In genomic region chr10:36803229-36803628, GRCh38 we compare ENCODE assay signal across 17 cellular contexts.
A peak's percentile ranks its signal among the peaks of the same experiment; 100 is the strongest.
DNase-seq lines count a peak whose midpoint lies in the region; ATAC-seq, FAIRE-seq and TF ChIP-seq lines count a peak whose summit lies in the region.
"Had no signal": no experiment of that assay in that cellular context is flagged by ENCODE, and none has a peak within 500 bp of the region (broad histone marks: within the 10 kb centered on the region; RNA-seq: fewer than 3 reads in every experiment).

No MANE protein-coding gene starts in this region.

- peak overlapping the region; percentile 84 for H2BK12ac ChIP-seq in trophoblast cell (ENCODE audit: low read length)

- H3K4me3 ChIP-seq in kidney (ENCODE audit: low read length in 2 of 2), result peak overlapping the region; percentile 37 to 51
- no peak overlapping the region for H3K4me3 ChIP-seq in trophoblast cell (ENCODE audit: low read depth, low read length)
- no peak overlapping the region for H3K4me3 ChIP-seq in upper lobe of right lung
- H3K4me3 ChIP-seq: BLaER1, MG63 had no signal

- H2AK5ac ChIP-seq in trophoblast cell (ENCODE audit: low read length), result no peak overlapping the region

- peaks cover 2% of the 10 kb centered on the region for H3K79me2 ChIP-seq in trophoblast cell (ENCODE audit: control insufficient read depth, insufficient read depth, low read length, poor library complexity)

- DNase-seq in kidney (no peak), trophoblast cell (no peak), upper lobe of right lung (no peak), UCSD-AML1 (lab: John Stamatoyannopoulos, UW; ENCODE audit: unreplicated experiment) (no peak)
- DNase-seq in NK-92 treated with Interleukin-12 subunit alpha and Interleukin-12 subunit beta, amount 100 ng/mL, for 24 hours (lab: John Stamatoyannopoulos, UW), result no peak
- DNase-seq: Caco-2; CD4-positive, alpha-beta T cell; DMS79 treated with DMSO at 0.1 percent for 48 hours; MG63; NCI-H1417; NCI-H2081 treated with DMSO at 0.1 percent for 48 hours; NCI-H526 treated with DMSO at 0.1 percent for 48 hours; Right ventricle myocardium superior had no signal

- H3K27ac ChIP-seq in kidney (ENCODE audit: low read depth in 2 of 2, low read length in 2 of 2) (peak overlapping the region in 1 of 2 donors; percentile 75), trophoblast cell (ENCODE audit: low read depth, low read length) (no peak overlapping the region), upper lobe of right lung (no peak overlapping the region)
- H3K27ac ChIP-seq: BLaER1 had no signal

- FAIRE-seq in TTC549 (lab: Jason Lieb, UNC) (peak; percentile 91), kidney (lab: Jason Lieb, UNC) (no peak)
- FAIRE-seq: H54 had no signal

- H3K23ac ChIP-seq in trophoblast cell (ENCODE audit: low read length), result no peak overlapping the region

- H3K79me1 ChIP-seq in trophoblast cell (ENCODE audit: low read length), result peaks cover 10% of the 10 kb centered on the region

- H2AFZ ChIP-seq in trophoblast cell (ENCODE audit: insufficient read depth, low read length, poor library complexity), result no peak overlapping the region

- no peaks in the 10 kb centered on the region for H3K9me3 ChIP-seq in kidney (ENCODE audit: control insufficient read depth in 1 of 2, low read length in 2 of 2)
- no peaks in the 10 kb centered on the region for H3K9me3 ChIP-seq in trophoblast cell (ENCODE audit: insufficient read depth, low read depth, low read length)
- H3K9me3 ChIP-seq in upper lobe of right lung, result no peaks in the 10 kb centered on the region
- H3K9me3 ChIP-seq: BLaER1, Caco-2, MG63 had no signal

- peaks cover 0 to 7% of the 10 kb centered on the region in 2 donors for H3K4me1 ChIP-seq in kidney (ENCODE audit: control insufficient read depth in 1 of 2, insufficient read depth in 1 of 2, low read depth in 1 of 2, low read length in 2 of 2)
- peaks cover 11% of the 10 kb centered on the region in 2 experiments for H3K4me1 ChIP-seq in trophoblast cell (ENCODE audit: control insufficient read depth in 1 of 2, insufficient read depth in 2 of 2, low read length in 2 of 2)
- H3K4me1 ChIP-seq in upper lobe of right lung, result peaks cover 8% of the 10 kb centered on the region
- H3K4me1 ChIP-seq: BLaER1, Caco-2 had no signal

- WGBS in trophoblast cell (ENCODE audit: extremely low coverage, insufficient coverage, insufficient read length), result no CpG with 5 or more reads among the region's 6 CpGs

- no peak overlapping the region for H4K12ac ChIP-seq in trophoblast cell (ENCODE audit: low read depth, low read length)

- H3K9ac ChIP-seq in kidney (ENCODE audit: low read length in 2 of 2), result no peak overlapping the region
- no peak overlapping the region for H3K9ac ChIP-seq in trophoblast cell (ENCODE audit: low read length)
- H3K9ac ChIP-seq: BLaER1 had no signal

- ATAC-seq in upper lobe of right lung (peak; percentile 41), esophagus mucosa (no peak)

- H4K91ac ChIP-seq in trophoblast cell (ENCODE audit: low read depth, low read length), result no peak overlapping the region

- no peak overlapping the region for H3K14ac ChIP-seq in trophoblast cell (ENCODE audit: low read length)

- no peaks in the 10 kb centered on the region for H3K27me3 ChIP-seq in trophoblast cell (ENCODE audit: insufficient read depth, low read length)
- no peaks in the 10 kb centered on the region for H3K27me3 ChIP-seq in upper lobe of right lung
- H3K27me3 ChIP-seq: BLaER1, MG63 had no signal

- TF ChIP-seq CTCF in kidney (IDR thresholded peaks at IDR 0.05; ENCODE audit: borderline replicate concordance, extremely low read depth, insufficient read depth) (no peak), upper lobe of right lung (IDR thresholded peaks at IDR 0.05) (no peak)

- no peak overlapping the region for H3K18ac ChIP-seq in trophoblast cell (ENCODE audit: low read length)

- no peak overlapping the region for H3K4me2 ChIP-seq in trophoblast cell (ENCODE audit: low read length)
- H3K4me2 ChIP-seq: BLaER1 had no signal

- no peaks in the 10 kb centered on the region for H3K36me3 ChIP-seq in kidney (ENCODE audit: control insufficient read depth in 1 of 2, insufficient read depth in 2 of 2, low read length in 2 of 2)
- no peaks in the 10 kb centered on the region for H3K36me3 ChIP-seq in trophoblast cell (ENCODE audit: control insufficient read depth in 1 of 2, insufficient read depth in 2 of 2, low read length in 2 of 2)
- H3K36me3 ChIP-seq in upper lobe of right lung, result no peaks in the 10 kb centered on the region
- H3K36me3 ChIP-seq: BLaER1, MG63 had no signal

- H2BK5ac ChIP-seq in trophoblast cell (ENCODE audit: low read depth, low read length, poor library complexity), result no peak overlapping the region

- intact Hi-C loops in kidney (cut with DNase I) (no loop called here), upper lobe of right lung (cut with DNase I) (no loop called here)

- H3K4ac ChIP-seq in trophoblast cell (ENCODE audit: low read depth, low read length), result no peak overlapping the region

- H2BK120ac ChIP-seq in trophoblast cell (ENCODE audit: insufficient read depth, low read length, poor library complexity), result no peak overlapping the region

- H4K8ac ChIP-seq in trophoblast cell (ENCODE audit: low read depth, low read length), result no peak overlapping the region

Comparison
In these comparisons a context has a peak if more than half of its experiments do, and no peak if none do; other contexts are left out.
1. H3K4me3 ChIP-seq: peak in kidney (2 of 2); none in trophoblast cell (single experiment) and upper lobe of right lung (single experiment).